Comparison of ENCODE assay signal across 1 cellular context in genomic region chr3:53072653-53073552, GRCh38.
A peak's percentile ranks its signal among the peaks of the same experiment; 100 is the strongest.
TF ChIP-seq lines count a peak whose summit lies in the region.

No MANE protein-coding gene starts in this region.

TF ChIP-seq in GM12878, 131 proteins besides CTCF, POLR2A, EP300 and RAD21 (continued from another document):
- TF ChIP-seq ZBTB40 (IDR thresholded peaks at IDR 0.05; ENCODE audit: borderline replicate concordance): peak; percentile 77; the same call in 1 of the 2 replicates
- peak; percentile 40; the same call in 1 of the 2 replicates for TF ChIP-seq POLR2AphosphoS5 (IDR thresholded peaks at IDR 0.05; ENCODE audit: low read length)
- no peak for TF ChIP-seq BMI1 (IDR thresholded peaks at IDR 0.05; ENCODE audit: borderline replicate concordance)
- peak; percentile 89 for TF ChIP-seq GATAD2B (conservative IDR thresholded peaks at IDR 0.05; ENCODE audit: low read depth)
